Comparison of ENCODE assay signal across 8 cellular contexts in genomic region chr12:27779416-27779815, GRCh38. TPM values are rescaled to one million over a fixed set of nuclear protein-coding genes. Genes with fewer than 3 reads are reported as not detected.
DNase-seq lines count a peak whose midpoint lies in the region; ATAC-seq and TF ChIP-seq lines count a peak whose summit lies in the region.

No MANE protein-coding gene starts in this region.

- H3K4me1 ChIP-seq in muscle layer of colon (ENCODE audit: insufficient read depth, low read length) (peaks cover 17% of the 10 kb centered on the region), urinary bladder (ENCODE audit: insufficient read depth) (peaks cover 2% of the 10 kb centered on the region)

- peaks cover 7% of the 10 kb centered on the region for H3K36me3 Mint-ChIP-seq in effector memory CD8-positive, alpha-beta T cell (ENCODE audit: insufficient read depth)

- no peaks in the 10 kb centered on the region for H3K36me3 ChIP-seq in SU-DHL-6 (ENCODE audit: low read length)
- H3K36me3 ChIP-seq in muscle layer of colon (ENCODE audit: insufficient read depth, low read length), result no peaks in the 10 kb centered on the region
- no peaks in the 10 kb centered on the region for H3K36me3 ChIP-seq in urinary bladder (ENCODE audit: insufficient read depth)

- H3F3A ChIP-seq in SU-DHL-6 (ENCODE audit: insufficient read depth), result peaks cover 10% of the 10 kb centered on the region; the same call in 1 of the 2 replicates

- peak; percentile 34 for DNase-seq in EL
- peak; percentile 34 for DNase-seq in HT-29 (ENCODE audit: low spot score)
- DNase-seq in effector memory CD8-positive, alpha-beta T cell, result no peak
- DNase-seq in posterior vena cava (ENCODE audit: low spot score), result no peak

- H3K9me2 ChIP-seq in SU-DHL-6 (replicated peaks; ENCODE audit: insufficient read depth, low read length), result no peaks in the 10 kb centered on the region

- H3K9ac ChIP-seq in SU-DHL-6 (ENCODE audit: low read length) (peak overlapping the region; percentile 78), muscle layer of colon (ENCODE audit: low read length) (peak overlapping the region; percentile 57)

- intact Hi-C loops in posterior vena cava (cut with DNase I), result no loop called here

- peak; percentile 3 for ATAC-seq in GM21360 (IDR thresholded peaks at IDR 0.05; ENCODE audit: unreplicated experiment)
- ATAC-seq in effector memory CD8-positive, alpha-beta T cell (replicated peaks), result no peak

- H4K20me1 ChIP-seq in SU-DHL-6 (ENCODE audit: low read depth, low read length), result no peaks in the 10 kb centered on the region

- H3K27me3 ChIP-seq in SU-DHL-6 (ENCODE audit: low read length) (no peaks in the 10 kb centered on the region), muscle layer of colon (ENCODE audit: control insufficient read depth in 1 of 2, insufficient read depth in 2 of 2, low read length in 2 of 2) (no peaks in the 10 kb centered on the region)

- peak overlapping the region; percentile 89 for H2AFZ ChIP-seq in SU-DHL-6 (ENCODE audit: low read depth, low read length, severe bottlenecking)

- H3K4me2 ChIP-seq in SU-DHL-6 (ENCODE audit: low read depth, low read length, poor library complexity, severe bottlenecking), result peak overlapping the region; percentile 85

- 5% methylated on average over 15 of the region's 15 CpGs for WGBS in urinary bladder

- H3K27ac Mint-ChIP-seq in effector memory CD8-positive, alpha-beta T cell, result peak overlapping the region; percentile 60 to 75

- no peaks in the 10 kb centered on the region for H3K27me3 Mint-ChIP-seq in effector memory CD8-positive, alpha-beta T cell

- TF ChIP-seq CTCF in SU-DHL-6 (IDR thresholded peaks at IDR 0.05; ENCODE audit: insufficient read depth, low read length, poor library complexity, severe bottlenecking), result no peak

- H3K9me3 ChIP-seq in SU-DHL-6 (ENCODE audit: insufficient read depth, low read length) (no peaks in the 10 kb centered on the region), muscle layer of colon (ENCODE audit: low read length) (no peaks in the 10 kb centered on the region)

- H3K79me2 ChIP-seq in SU-DHL-6 (ENCODE audit: insufficient read depth, low read length), result peaks cover 38% of the 10 kb centered on the region

- no peaks in the 10 kb centered on the region for H3K9me3 Mint-ChIP-seq in effector memory CD8-positive, alpha-beta T cell

- H3K27ac ChIP-seq in SU-DHL-6 (ENCODE audit: low read depth, low read length) (no peak overlapping the region), muscle layer of colon (ENCODE audit: low read depth, low read length) (peak overlapping the region; percentile 96), urinary bladder (ENCODE audit: low read depth) (peak overlapping the region; percentile 83)

- H3K4me3 ChIP-seq in SU-DHL-6 (ENCODE audit: insufficient read depth, low read length, poor library complexity, severe bottlenecking), result peak overlapping the region; percentile 62
- H3K4me3 ChIP-seq in muscle layer of colon (ENCODE audit: low read depth in 1 of 2, low read length in 2 of 2), result peak overlapping the region; percentile 40 to 72
- peak overlapping the region; percentile 71 for H3K4me3 ChIP-seq in urinary bladder (ENCODE audit: low read depth, low read length)

- peaks cover 19 to 31% of the 10 kb centered on the region in 2 donors for H3K4me1 Mint-ChIP-seq in effector memory CD8-positive, alpha-beta T cell (ENCODE audit: low read depth in 2 of 2)

- H3K4me3 Mint-ChIP-seq in effector memory CD8-positive, alpha-beta T cell, result peak overlapping the region; percentile 85 to 87

RNA-seq across cellular contexts. Expression of gene KLHL42, which starts 0.6 kb away (rescaled TPM):
- total RNA-seq in HT-29 (2014; rRNA removed; shearing (Covaris generic)), result 39.5 and 42.4 TPM in 2 replicates
- total RNA-seq in urinary bladder (70.0 TPM), posterior vena cava (10 to 100 TPM; 48.2 to 48.9 TPM)
- 39.5 TPM for polyA plus RNA-seq in urinary bladder

RNA-seq across cellular contexts. Expression of gene MANSC4, which starts 0.6 kb away (rescaled TPM):
- total RNA-seq in HT-29 (2014; rRNA removed; shearing (Covaris generic)), result not detected in 2 replicates
- total RNA-seq in urinary bladder (not detected), posterior vena cava (not detected)
- not detected for polyA plus RNA-seq in urinary bladder

Comparison
In these comparisons a context has a peak if more than half of its experiments do, and no peak if none do; other contexts are left out.
1. DNase-seq: peak in EL (single experiment) and HT-29 (single experiment); none in effector memory CD8-positive, alpha-beta T cell (0 of 3) and posterior vena cava (single experiment).
2. Peak in every context shown above with its lines, with median percentiles within 50 percentile points of each other: H3K4me3 ChIP-seq.